Comparison of ENCODE assay signal across 18 cellular contexts in the genomic region with DNA sequence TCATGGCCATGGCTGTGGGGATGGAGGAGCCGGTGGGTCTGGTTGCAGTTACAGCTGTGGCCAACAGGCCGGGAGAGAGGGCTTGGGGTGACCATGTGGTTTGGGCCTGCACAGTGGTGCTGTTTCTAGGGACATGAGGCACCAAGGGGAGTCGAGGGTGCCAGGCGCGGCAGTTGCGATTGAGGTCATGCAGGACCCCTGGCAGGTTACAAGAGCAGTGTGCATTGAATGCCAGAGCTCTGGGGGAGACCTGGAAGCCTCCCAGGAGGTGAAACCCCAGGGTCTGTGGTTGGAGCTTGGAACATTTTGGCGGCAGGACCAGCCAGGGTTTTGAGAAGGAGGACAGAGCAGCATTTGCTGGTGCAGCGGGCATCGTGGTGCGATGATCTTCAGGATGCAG. TPM values are rescaled to one million over a fixed set of nuclear protein-coding genes. Genes with fewer than 3 reads are reported as not detected.
DNase-seq lines count a peak whose midpoint lies in the region; ATAC-seq, FAIRE-seq and TF ChIP-seq lines count a peak whose summit lies in the region.
"Had no signal": no experiment of that assay in that cellular context is flagged by ENCODE, and none has a peak within 500 bp of the region (broad histone marks: within the 10 kb centered on the region; RNA-seq: fewer than 3 reads in every experiment).

No MANE protein-coding gene starts in this region.

- TF ChIP-seq POLR2A in HepG2 (IDR thresholded peaks at IDR 0.05; ENCODE audit: insufficient read depth in 1 of 2, low read depth in 2 of 2, low read length in 2 of 2), result no peak
- no peak for TF ChIP-seq POLR2A in right lobe of liver (IDR thresholded peaks at IDR 0.05)

- H3K9me3 ChIP-seq in HepG2 (ENCODE audit: low read length), result no peaks in the 10 kb centered on the region
- H3K9me3 ChIP-seq in right lobe of liver, result no peaks in the 10 kb centered on the region
- no peaks in the 10 kb centered on the region for H3K9me3 ChIP-seq in liver (ENCODE audit: control insufficient read depth in 4 of 4, low read length in 3 of 4)
- H3K9me3 ChIP-seq: SJCRH30 had no signal

- in situ Hi-C loops in HepG2 (cut with HindIII; ENCODE audit: extremely low pct_ligation_motif_present, low pct_unique_long_range_greater_than_20kb), result no loop called here

- H3K36me3 Mint-ChIP-seq in brain, result no peaks in the 10 kb centered on the region

- H3K27ac Mint-ChIP-seq in brain, result peak overlapping the region; percentile 46 to 92 (median 74)

- no peaks in the 10 kb centered on the region for H3K4me1 ChIP-seq in HepG2 (ENCODE audit: insufficient read depth, low read length)
- H3K4me1 ChIP-seq in right lobe of liver, result peaks cover 0 to 99% (median 52%) of the 10 kb centered on the region in 4 donors
- H3K4me1 ChIP-seq in liver (ENCODE audit: control insufficient read depth in 4 of 4, insufficient read depth in 4 of 4, low read length in 3 of 4), result peaks cover 64 to 100% (median 95%) of the 10 kb centered on the region in 4 donors
- H3K4me1 ChIP-seq: SJCRH30 had no signal

- ATAC-seq in HepG2 (peak; percentile 17; the same call in 2 of the 3 replicates), right lobe of liver (no peak), GM21717 (IDR thresholded peaks at IDR 0.05; ENCODE audit: unreplicated experiment) (no peak), GM18502 (IDR thresholded peaks at IDR 0.05; ENCODE audit: poor library complexity, unreplicated experiment) (no peak)
- ATAC-seq: K562 had no signal

- no TSS peak for BruUV-seq in HepG2 (replicated peaks; lab: Mats Ljungman, UMichigan)

- 80% methylated on average over 6 of the region's 10 CpGs for WGBS in HepG2 (ENCODE audit: low lambda C conversion rate)
- 61% methylated on average over 8 of the region's 10 CpGs for WGBS in right lobe of liver (ENCODE audit: insufficient coverage, low coverage, low lambda C conversion rate, missing lambda C conversion rate)
- WGBS in liver, result 82% methylated on average over 10 of the region's 10 CpGs

- H3K79me2 ChIP-seq in HepG2 (ENCODE audit: insufficient read depth, low read length), result peaks cover 81% of the 10 kb centered on the region

- H3K4me3 ChIP-seq in HepG2 (replicated peaks in 1 of 3; ENCODE audit: insufficient read depth in 1 of 3, low read depth in 2 of 3, low read length in 3 of 3) (no peak overlapping the region), right lobe of liver (no peak overlapping the region), liver (ENCODE audit: low read depth in 1 of 3, low read length in 3 of 3) (no peak overlapping the region)
- H3K4me3 ChIP-seq: K562, SJCRH30 had no signal

- H3K9me3 Mint-ChIP-seq in brain, result no peaks in the 10 kb centered on the region

- H3K4me3 Mint-ChIP-seq in brain, result peak overlapping the region in 2 of 5 experiments; percentile 19 to 53

- CTCF ChIA-PET in HepG2 (lab: Yijun Ruan, JAX; ENCODE audit: low intra/inter-chr PET ratio, low total read pairs), result no interaction called here

- H3K27ac ChIP-seq in HepG2 (ENCODE audit: extremely low read length, insufficient read depth, low read length), result no peak overlapping the region
- no peak overlapping the region for H3K27ac ChIP-seq in right lobe of liver
- peak overlapping the region; percentile 49 to 61 for H3K27ac ChIP-seq in liver (ENCODE audit: low read depth in 1 of 2, low read length in 2 of 2)
- H3K27ac ChIP-seq: HL-60, SJCRH30 had no signal

- DNase-seq in HepG2 (ENCODE audit: low spot score) (no peak), right lobe of liver (no peak), NCI-H510A (lab: John Stamatoyannopoulos, UW) (no peak), activated T-cell treated with anti-CD3 and anti-CD28 coated beads for 4 hours (no peak)
- DNase-seq: DMS153, HCEC 1CT, MV-4-11, NCI-H187 treated with DMSO at 0.1 percent for 48 hours, NCI-H446, NCI-H748 treated with DMSO at 0.1 percent for 48 hours, RPMI8226, SJCRH30 had no signal

- TF ChIP-seq CTCF in HepG2 (CRISPR knock-in tag; IDR thresholded peaks at IDR 0.05), result no peak
- no peak for TF ChIP-seq CTCF in right lobe of liver (IDR thresholded peaks at IDR 0.05)
- TF ChIP-seq CTCF in brain (conservative IDR thresholded peaks at IDR 0.05), result no peak
- TF ChIP-seq CTCF in liver (IDR thresholded peaks at IDR 0.05; ENCODE audit: low read depth, low read length, missing input control), result no peak

- peaks cover 78% of the 10 kb centered on the region; the same call in 1 of the 2 replicates for H4K20me1 ChIP-seq in HepG2 (ENCODE audit: insufficient read depth, low read length)

- H3K27me3 Mint-ChIP-seq in brain, result peaks cover 3% of the 10 kb centered on the region

- TF ChIP-seq RAD21 in HepG2 (CRISPR knock-in tag; IDR thresholded peaks at IDR 0.05), result no peak
- TF ChIP-seq RAD21 in liver (IDR thresholded peaks at IDR 0.05), result no peak

- no peak for FAIRE-seq in HepG2 (lab: Jason Lieb, UNC)
- FAIRE-seq: K562 had no signal

- TF ChIP-seq EP300 in HepG2 (IDR thresholded peaks at IDR 0.05; ENCODE audit: low read depth in 2 of 2, low read length in 2 of 2) (no peak), HepG2 (CRISPR knock-in tag; IDR thresholded peaks at IDR 0.05; ENCODE audit: borderline replicate concordance) (no peak)

- H3K36me3 ChIP-seq in HepG2 (replicated peaks in 1 of 2; ENCODE audit: control insufficient read depth in 1 of 2, insufficient read depth in 2 of 2, low read length in 2 of 2), result peaks cover 1 to 6% of the 10 kb centered on the region in 2 experiments; a peak in 4 of 5 replicates
- H3K36me3 ChIP-seq in right lobe of liver, result no peaks in the 10 kb centered on the region
- H3K36me3 ChIP-seq in liver (ENCODE audit: control insufficient read depth in 4 of 4, insufficient read depth in 3 of 4, low read depth in 1 of 4, low read length in 3 of 4), result no peaks in the 10 kb centered on the region
- H3K36me3 ChIP-seq: SJCRH30 had no signal

- H3K9ac ChIP-seq in HepG2 (ENCODE audit: insufficient read depth, low read depth, low read length) (no peak overlapping the region), liver (ENCODE audit: low read depth in 1 of 2, low read length in 2 of 2) (no peak overlapping the region)

- H3K27me3 ChIP-seq in HepG2 (ENCODE audit: control insufficient read depth in 1 of 2, insufficient read depth in 2 of 2, low read length in 2 of 2) (no peaks in the 10 kb centered on the region), right lobe of liver (no peaks in the 10 kb centered on the region), liver (ENCODE audit: control insufficient read depth in 4 of 4, insufficient read depth in 4 of 4, low read length in 3 of 4) (no peaks in the 10 kb centered on the region)
- H3K27me3 ChIP-seq: SJCRH30 had no signal

- no peak overlapping the region for H2AFZ ChIP-seq in HepG2 (ENCODE audit: low read length)

- POLR2A ChIA-PET in HepG2 (lab: Yijun Ruan, JAX), result no interaction called here

- intact Hi-C loops in HepG2 (cut with micrococcal nuclease; ENCODE audit: unreplicated experiment) (no loop called here), right lobe of liver (cut with DNase I) (loop anchor here in 1 of 2 donors (10.0 kb wide), 1 partner anchor 87 kb away; no protein-coding TSS in a partner anchor)

- no peak overlapping the region for H3K4me2 ChIP-seq in HepG2 (ENCODE audit: low read depth, low read length)

- H3K4me1 Mint-ChIP-seq in brain, result peaks cover 85% of the 10 kb centered on the region

TF ChIP-seq in HepG2, 621 proteins besides CTCF, POLR2A, EP300 and RAD21 (continues in another document):
- TF ChIP-seq SP4 (CRISPR knock-in tag; IDR thresholded peaks at IDR 0.05), result no peak
- no peak for TF ChIP-seq ZSCAN25 (CRISPR knock-in tag; IDR thresholded peaks at IDR 0.05)
- TF ChIP-seq ZMAT3 (CRISPR knock-in tag; conservative IDR thresholded peaks at IDR 0.05), result no peak
- TF ChIP-seq CENPT (CRISPR knock-in tag; IDR thresholded peaks at IDR 0.05; ENCODE audit: low read depth), result no peak
- no peak for TF ChIP-seq KDM2A (CRISPR knock-in tag; IDR thresholded peaks at IDR 0.05; ENCODE audit: borderline replicate concordance, low read depth)
- no peak for TF ChIP-seq RFX5 (IDR thresholded peaks at IDR 0.05; ENCODE audit: low read depth, low read length)
- TF ChIP-seq JUND (CRISPR knock-in tag; IDR thresholded peaks at IDR 0.05), result no peak

RNA-seq across cellular contexts. Expression of gene RXRA, which starts 21.7 kb away (rescaled TPM):
- total RNA-seq in HepG2 (2016; rRNA removed; fragmentation: Illumina TruSeq; extraction: Trizol) (19.2 and 29.2 TPM in 2 replicates), right lobe of liver (100 to 1,000 TPM; 105 to 165 (median 131) TPM), liver (100 to 1,000 TPM in 1 of 2 donors, 10 to 100 TPM in 1; 41.5 to 116 TPM)
- 24.1 and 24.5 TPM in 2 replicates for total RNA-seq in HepG2 (2016; cell fraction: cytosol; rRNA removed; fragmentation: Illumina TruSeq; extraction: Trizol; ENCODE audit: low read depth)
- 16.2 and 29.2 TPM in 2 replicates for total RNA-seq in HepG2 (2016; cell fraction: insoluble cytoplasmic fraction; rRNA removed; fragmentation: Illumina TruSeq; extraction: Trizol)
- total RNA-seq in HepG2 (2016; cell fraction: membrane; rRNA removed; fragmentation: Illumina TruSeq; extraction: Trizol), result 50.6 and 51.0 TPM in 2 replicates
- total RNA-seq in HepG2 (2016; cell fraction: nucleus; rRNA removed; fragmentation: Illumina TruSeq; extraction: Trizol), result 14.5 and 14.9 TPM in 2 replicates
- polyA plus RNA-seq in HepG2 (2011; rRNA removed) (18.9 and 23.8 TPM in 2 replicates), brain (ENCODE audit: insufficient read depth, low read depth, low replicate concordance) (29.9 TPM), liver (100 to 1,000 TPM in 1 of 2 donors, 10 to 100 TPM in 1; 46.8 to 101 TPM)
- 20.3 and 28.6 TPM in 2 replicates for polyA plus RNA-seq in HepG2 (2011; cell fraction: cytosol; rRNA removed)
- 25.5 and 28.6 TPM in 2 replicates for polyA plus RNA-seq in HepG2 (2011; cell fraction: nucleus; rRNA removed)
- polyA plus RNA-seq in HepG2 (2012), result 42.6 and 48.4 TPM in 2 replicates
- 68.3 and 74.3 TPM in 2 replicates for polyA plus RNA-seq in HepG2 (2016; cell fraction: cytosol; fragmentation: Illumina TruSeq; extraction: Trizol; ENCODE audit: low read depth)
- polyA plus RNA-seq in HepG2 (2016; cell fraction: insoluble cytoplasmic fraction; fragmentation: Illumina TruSeq; extraction: Trizol; ENCODE audit: low read depth), result 28.2 and 39.1 TPM in 2 replicates
- 81.0 and 95.6 TPM in 2 replicates for polyA plus RNA-seq in HepG2 (2016; cell fraction: membrane; fragmentation: Illumina TruSeq; extraction: Trizol; ENCODE audit: low read depth)
- polyA plus RNA-seq in HepG2 (2016; cell fraction: nucleus; fragmentation: Illumina TruSeq; extraction: Trizol; ENCODE audit: insufficient read depth, low read depth), result 27.8 and 30.7 TPM in 2 replicates
- 26.4 and 69.1 TPM in 2 replicates for polyA minus RNA-seq in HepG2 (2011; rRNA and poly(A)+ RNA removed; ENCODE audit: low replicate concordance)
- 27.2 and 30.5 TPM in 2 replicates for polyA minus RNA-seq in HepG2 (2011; cell fraction: cytosol; rRNA and poly(A)+ RNA removed)
- 13.6 and 15.8 TPM in 2 replicates for polyA minus RNA-seq in HepG2 (2011; cell fraction: nucleus; rRNA and poly(A)+ RNA removed)

Comparison
In these comparisons a context has a peak if more than half of its experiments do, and no peak if none do; other contexts are left out.
1. H3K27ac ChIP-seq: peak in liver (2 of 2); none in HepG2 (single experiment) and right lobe of liver (0 of 3).